ENCODE assay signal across 1 cellular context in genomic region chr3:95343228-95343627, GRCh38.
TF ChIP-seq lines count a peak whose summit lies in the region.

No MANE protein-coding gene starts in this region.

TF ChIP-seq in H1, 55 proteins besides CTCF, POLR2A, EP300 and RAD21 (continued from another document):
- no peak for TF ChIP-seq ATF3 (IDR thresholded peaks at IDR 0.05; ENCODE audit: insufficient read depth, low read depth, low read length)
- no peak for TF ChIP-seq RBBP5 (IDR thresholded peaks at IDR 0.05; ENCODE audit: borderline replicate concordance, low read depth, low read length)
